Comparison of ENCODE assay signal across 8 cellular contexts in genomic region chr4:75848191-75848760, GRCh38. TPM values are rescaled to one million over a fixed set of nuclear protein-coding genes. Genes with fewer than 3 reads are reported as not detected.
A peak's percentile ranks its signal among the peaks of the same experiment; 100 is the strongest.
DNase-seq lines count a peak whose midpoint lies in the region; ATAC-seq and TF ChIP-seq lines count a peak whose summit lies in the region.
"Not testable (repeated sequence)": the region's sequence is repeated elsewhere in the genome, so short reads cannot be mapped to it uniquely, and the experiment has no call there.

No MANE protein-coding gene starts in this region.

- H3K27me3 Mint-ChIP-seq in T-helper 2 cell treated with Interferon-gamma antibody and Interleukin-4, amounts not matched to agents 5 μg/mL and 100 μg/mL, for 36 hours (ENCODE audit: low read depth), result not testable (repeated sequence)

- DNase-seq in BE2C, result peak; percentile 42
- DNase-seq in NCI-H2227 (lab: John Stamatoyannopoulos, UW; ENCODE audit: unreplicated experiment), result peak; percentile 64
- DNase-seq in T-helper 2 cell treated with Interferon-gamma antibody and Interleukin-4, amounts not matched to agents 5 μg/mL and 100 μg/mL, for 36 hours (ENCODE audit: low spot score), result peak; percentile 11
- not testable (repeated sequence) for DNase-seq in breast epithelium (ENCODE audit: low spot score in 2 of 2)
- peak; percentile 87 for DNase-seq in iPS DF 19.7 (ENCODE audit: low read depth, low spot score)
- DNase-seq in retina, result peak; percentile 66

- H3K4me3 Mint-ChIP-seq in T-helper 2 cell treated with Interferon-gamma antibody and Interleukin-4, amounts not matched to agents 5 μg/mL and 100 μg/mL, for 36 hours, result not testable (repeated sequence)

- not testable (repeated sequence) for H3K36me3 Mint-ChIP-seq in T-helper 2 cell treated with Interferon-gamma antibody and Interleukin-4, amounts not matched to agents 5 μg/mL and 100 μg/mL, for 36 hours (ENCODE audit: low read depth)

- peak; percentile 87 for ATAC-seq in GM18868 (IDR thresholded peaks at IDR 0.05; ENCODE audit: unreplicated experiment)
- ATAC-seq in HG03520 (IDR thresholded peaks at IDR 0.05; ENCODE audit: unreplicated experiment), result peak; percentile 84

- TF ChIP-seq CTCF in BE2C (IDR thresholded peaks at IDR 0.05; ENCODE audit: low read depth, low read length) (peak; percentile 77), breast epithelium (IDR thresholded peaks at IDR 0.05) (peak in 2 of 3 donors; percentile 37 to 58)

- TF ChIP-seq POLR2A in breast epithelium (IDR thresholded peaks at IDR 0.05), result not testable (repeated sequence)

- intact Hi-C loops in breast epithelium (cut with DNase I; ENCODE audit: low total_unique reads), result not testable (repeated sequence)

- H3K36me3 ChIP-seq in BE2C, breast epithelium: not testable (repeated sequence)

- not testable (repeated sequence) for H3K4me3 ChIP-seq in BE2C (ENCODE audit: low read depth, low read length); breast epithelium

- not testable (repeated sequence) for H3K9me3 Mint-ChIP-seq in T-helper 2 cell treated with Interferon-gamma antibody and Interleukin-4, amounts not matched to agents 5 μg/mL and 100 μg/mL, for 36 hours

- not testable (repeated sequence) for H3K9me3 ChIP-seq in BE2C, breast epithelium

- H3K4me1 ChIP-seq in BE2C, breast epithelium: not testable (repeated sequence)

- not testable (repeated sequence) for H3K27ac ChIP-seq in breast epithelium

- H3K27ac Mint-ChIP-seq in T-helper 2 cell treated with Interferon-gamma antibody and Interleukin-4, amounts not matched to agents 5 μg/mL and 100 μg/mL, for 36 hours, result not testable (repeated sequence)

- peaks cover 11% of the 10 kb centered on the region for H3K4me1 Mint-ChIP-seq in T-helper 2 cell treated with Interferon-gamma antibody and Interleukin-4, amounts not matched to agents 5 μg/mL and 100 μg/mL, for 36 hours (ENCODE audit: low read depth)

- H3K27me3 ChIP-seq in BE2C, breast epithelium: not testable (repeated sequence)

RNA-seq across cellular contexts. Expression of gene PPEF2, which starts 54.0 kb away (rescaled TPM):
- polyA plus RNA-seq in BE2C (2012; ENCODE audit: insufficient read depth, insufficient read length, low read depth), result 0.17 TPM
- total RNA-seq in breast epithelium, result under 1 TPM in 2 of 3 donors, not detected in 1; 0.15 to 0.33 TPM
